1 cellular context compared by ENCODE assay signal in the genomic region with DNA sequence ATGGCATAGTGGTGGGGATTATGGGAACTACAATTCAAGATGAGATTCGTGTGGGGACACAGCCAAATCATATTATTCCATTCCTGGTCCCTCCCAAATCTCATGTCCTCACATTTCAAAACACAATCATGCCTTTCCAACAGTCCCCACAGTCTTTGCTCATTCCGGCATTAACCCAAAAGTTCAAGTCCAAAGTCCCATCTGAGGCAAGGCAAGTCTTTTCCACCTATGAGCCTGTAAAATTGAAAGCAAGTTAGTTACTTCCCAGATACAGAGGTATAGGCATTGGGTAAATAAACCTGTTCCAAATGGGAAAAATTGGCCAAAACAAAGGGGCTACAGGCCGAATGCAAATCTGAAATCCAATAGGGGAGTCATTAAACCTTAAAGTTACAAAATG.
TF ChIP-seq lines count a peak whose summit lies in the region.

No MANE protein-coding gene starts in this region.

TF ChIP-seq in HepG2, 621 proteins besides CTCF, POLR2A, EP300 and RAD21 (continued from another document):
- TF ChIP-seq, protein P1, sequence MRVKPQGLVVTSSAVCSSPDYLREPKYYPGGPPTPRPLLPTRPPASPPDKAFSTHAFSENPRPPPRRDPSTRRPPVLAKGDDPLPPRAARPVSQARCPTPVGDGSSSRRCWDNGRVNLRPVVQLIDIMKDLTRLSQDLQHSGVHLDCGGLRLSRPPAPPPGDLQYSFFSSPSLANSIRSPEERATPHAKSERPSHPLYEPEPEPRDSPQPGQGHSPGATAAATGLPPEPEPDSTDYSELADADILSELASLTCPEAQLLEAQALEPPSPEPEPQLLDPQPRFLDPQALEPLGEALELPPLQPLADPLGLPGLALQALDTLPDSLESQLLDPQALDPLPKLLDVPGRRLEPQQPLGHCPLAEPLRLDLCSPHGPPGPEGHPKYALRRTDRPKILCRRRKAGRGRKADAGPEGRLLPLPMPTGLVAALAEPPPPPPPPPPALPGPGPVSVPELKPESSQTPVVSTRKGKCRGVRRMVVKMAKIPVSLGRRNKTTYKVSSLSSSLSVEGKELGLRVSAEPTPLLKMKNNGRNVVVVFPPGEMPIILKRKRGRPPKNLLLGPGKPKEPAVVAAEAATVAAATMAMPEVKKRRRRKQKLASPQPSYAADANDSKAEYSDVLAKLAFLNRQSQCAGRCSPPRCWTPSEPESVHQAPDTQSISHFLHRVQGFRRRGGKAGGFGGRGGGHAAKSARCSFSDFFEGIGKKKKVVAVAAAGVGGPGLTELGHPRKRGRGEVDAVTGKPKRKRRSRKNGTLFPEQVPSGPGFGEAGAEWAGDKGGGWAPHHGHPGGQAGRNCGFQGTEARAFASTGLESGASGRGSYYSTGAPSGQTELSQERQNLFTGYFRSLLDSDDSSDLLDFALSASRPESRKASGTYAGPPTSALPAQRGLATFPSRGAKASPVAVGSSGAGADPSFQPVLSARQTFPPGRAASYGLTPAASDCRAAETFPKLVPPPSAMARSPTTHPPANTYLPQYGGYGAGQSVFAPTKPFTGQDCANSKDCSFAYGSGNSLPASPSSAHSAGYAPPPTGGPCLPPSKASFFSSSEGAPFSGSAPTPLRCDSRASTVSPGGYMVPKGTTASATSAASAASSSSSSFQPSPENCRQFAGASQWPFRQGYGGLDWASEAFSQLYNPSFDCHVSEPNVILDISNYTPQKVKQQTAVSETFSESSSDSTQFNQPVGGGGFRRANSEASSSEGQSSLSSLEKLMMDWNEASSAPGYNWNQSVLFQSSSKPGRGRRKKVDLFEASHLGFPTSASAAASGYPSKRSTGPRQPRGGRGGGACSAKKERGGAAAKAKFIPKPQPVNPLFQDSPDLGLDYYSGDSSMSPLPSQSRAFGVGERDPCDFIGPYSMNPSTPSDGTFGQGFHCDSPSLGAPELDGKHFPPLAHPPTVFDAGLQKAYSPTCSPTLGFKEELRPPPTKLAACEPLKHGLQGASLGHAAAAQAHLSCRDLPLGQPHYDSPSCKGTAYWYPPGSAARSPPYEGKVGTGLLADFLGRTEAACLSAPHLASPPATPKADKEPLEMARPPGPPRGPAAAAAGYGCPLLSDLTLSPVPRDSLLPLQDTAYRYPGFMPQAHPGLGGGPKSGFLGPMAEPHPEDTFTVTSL (CRISPR knock-in tag; IDR thresholded peaks at IDR 0.05; ENCODE audit: borderline replicate concordance): no peak
- TF ChIP-seq KLF13 (CRISPR knock-in tag; IDR thresholded peaks at IDR 0.05): no peak
- no peak for TF ChIP-seq ZNF331 (CRISPR knock-in tag; IDR thresholded peaks at IDR 0.05)
